In the genomic region with DNA sequence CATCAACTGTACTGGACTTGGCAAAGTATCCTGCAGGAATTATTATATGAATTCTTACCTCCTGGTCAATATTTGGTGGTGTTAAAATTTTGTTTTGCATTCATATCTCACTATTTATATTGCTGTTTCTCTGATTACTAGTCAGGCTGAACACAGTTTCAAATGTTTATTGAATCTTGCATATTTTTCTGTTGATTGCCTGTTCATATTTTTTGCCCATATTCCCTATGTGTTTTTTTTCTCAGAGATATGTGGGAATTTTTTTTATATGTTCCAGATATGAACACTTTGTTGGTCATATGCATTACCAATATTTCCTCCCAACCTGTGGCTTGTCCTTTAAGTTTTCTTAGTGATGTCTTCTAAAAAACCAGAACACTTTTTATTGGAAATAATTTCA, we compare ENCODE assay signal across 37 cellular contexts.
"Had no signal": no experiment of that assay in that cellular context is flagged by ENCODE, and none has a peak within 500 bp of the region (broad histone marks: within the 10 kb centered on the region; RNA-seq: fewer than 3 reads in every experiment).

No MANE protein-coding gene starts in this region.

- H3K27me3 ChIP-seq: adrenal gland, ascending aorta, body of pancreas, brain microvascular endothelial cell, breast epithelium, cardiac muscle cell had no signal

- H3K4me1 Mint-ChIP-seq: activated naive CD4-positive, alpha-beta T cell treated with anti-CD3 and anti-CD28 coated beads, Interleukin-2, amount 10 ng/mL, durations not matched to agents 7 days and 5 days; activated T-helper 17 cell treated with anti-CD3 and anti-CD28 coated beads, Interleukin-2, amount 50 U/mL, for 72 hours; brain had no signal

- DNase-seq: activated effector memory CD4-positive, alpha-beta T cell treated with anti-CD3 and anti-CD28 coated beads, Interleukin-2, amount 50 U/mL, for 16 hours; activated effector memory CD4-positive, alpha-beta T cell treated with Interleukin-2 at 50 U/mL for 16 hours; activated gamma-delta T cell; activated gamma-delta T cell treated with Interleukin-2 at 50 U/mL for 16 hours; activated naive CD4-positive, alpha-beta T cell; activated naive CD4-positive, alpha-beta T cell treated with anti-CD3 and anti-CD28 coated beads for 36 hours; activated naive CD4-positive, alpha-beta T cell treated with anti-CD3 and anti-CD28 coated beads, Interleukin-2, amount 10 ng/mL, durations not matched to agents 7 days and 5 days; activated naive CD4-positive, alpha-beta T cell treated with anti-CD3 and anti-CD28 coated beads, Interleukin-2, amount 50 U/mL, for 16 hours; activated naive CD4-positive, alpha-beta T cell treated with Interleukin-2 at 50 U/mL for 16 hours; activated naive CD8-positive, alpha-beta T cell treated with anti-CD3 and anti-CD28 coated beads for 36 hours; activated naive CD8-positive, alpha-beta T cell treated with anti-CD3 and anti-CD28 coated beads, Interleukin-2, amount 10 ng/mL, durations not matched to agents 7 days and 5 days; activated naive CD8-positive, alpha-beta T cell treated with anti-CD3 and anti-CD28 coated beads, Interleukin-2, amount 50 U/mL, for 24 hours; activated T-cell treated with anti-CD3 and anti-CD28 coated beads, Interleukin-2, amount 50 U/mL, for 24 hours; activated T-cell treated with anti-CD3 and anti-CD28 coated beads, Interleukin-2, amount 50 U/mL, for 4 hours; activated T-cell treated with anti-CD3 and anti-CD28 coated beads, Interleukin-2, amount 50 U/mL, for 48 hours; activated T-cell treated with anti-CD3 and anti-CD28 coated beads, Interleukin-2, amount 50 U/mL, for 72 hours; adrenal gland; amniotic stem cell; amygdala; anterior cingulate cortex; aorta; body of pancreas; brain microvascular endothelial cell; caudate nucleus; central memory CD4-positive, alpha-beta T cell; cerebellar nuclear complex had no signal

- ATAC-seq: activated naive CD4-positive, alpha-beta T cell treated with anti-CD3 and anti-CD28 coated beads, Interleukin-2, amount 50 U/mL, for 72 hours; activated naive CD8-positive, alpha-beta T cell treated with anti-CD3 and anti-CD28 coated beads, Interleukin-2, amount 50 U/mL, for 24 hours; activated T-cell treated with anti-CD3 and anti-CD28 coated beads, Interleukin-2, amount 50 U/mL, for 4 hours; activated T-cell treated with anti-CD3 and anti-CD28 coated beads, Interleukin-2, amount 50 U/mL, for 72 hours; activated T-helper 17 cell treated with anti-CD3 and anti-CD28 coated beads, Interleukin-2, amount 50 U/mL, for 72 hours; body of pancreas had no signal

- H3K4me3 Mint-ChIP-seq: activated naive CD4-positive, alpha-beta T cell treated with anti-CD3 and anti-CD28 coated beads for 36 hours; activated naive CD4-positive, alpha-beta T cell treated with anti-CD3 and anti-CD28 coated beads, Interleukin-2, amount 10 ng/mL, durations not matched to agents 7 days and 5 days; activated naive CD4-positive, alpha-beta T cell treated with anti-CD3 and anti-CD28 coated beads, Interleukin-2, amount 50 U/mL, for 24 hours; activated naive CD8-positive, alpha-beta T cell; activated naive CD8-positive, alpha-beta T cell treated with anti-CD3 and anti-CD28 coated beads for 36 hours; activated naive CD8-positive, alpha-beta T cell treated with anti-CD3 and anti-CD28 coated beads, Interleukin-2, amount 10 ng/mL, durations not matched to agents 7 days and 5 days; activated naive CD8-positive, alpha-beta T cell treated with anti-CD3 and anti-CD28 coated beads, Interleukin-2, amount 50 U/mL, for 24 hours; activated T-cell treated with anti-CD3 and anti-CD28 coated beads, Interleukin-2, amount 50 U/mL, for 24 hours; activated T-cell treated with anti-CD3 and anti-CD28 coated beads, Interleukin-2, amount 50 U/mL, for 4 hours; activated T-cell treated with anti-CD3 and anti-CD28 coated beads, Interleukin-2, amount 50 U/mL, for 72 hours; activated T-helper 1 cell treated with anti-CD3 and anti-CD28 coated beads, Interleukin-12 subunit alpha, Interleukin-12 subunit beta, Interleukin-2, Interleukin-4 antibody, amounts not matched to agents 30 ng/mL and 10 ng/mL and 1 ng/mL, durations not matched to agents 14 hours and 24 hours and 36 hours; activated T-helper 17 cell treated with anti-CD3 and anti-CD28 coated beads, Interleukin-2, amount 50 U/mL, for 72 hours; brain; central memory CD8-positive, alpha-beta T cell had no signal

- H3K27ac Mint-ChIP-seq: activated naive CD4-positive, alpha-beta T cell treated with anti-CD3 and anti-CD28 coated beads for 36 hours; activated naive CD4-positive, alpha-beta T cell treated with anti-CD3 and anti-CD28 coated beads, Interleukin-2, amount 10 ng/mL, durations not matched to agents 7 days and 5 days; activated naive CD4-positive, alpha-beta T cell treated with anti-CD3 and anti-CD28 coated beads, Interleukin-2, amount 50 U/mL, for 24 hours; activated naive CD4-positive, alpha-beta T cell treated with anti-CD3 and anti-CD28 coated beads, Interleukin-2, amount 50 U/mL, for 72 hours; activated naive CD8-positive, alpha-beta T cell; activated naive CD8-positive, alpha-beta T cell treated with anti-CD3 and anti-CD28 coated beads for 36 hours; activated naive CD8-positive, alpha-beta T cell treated with anti-CD3 and anti-CD28 coated beads, Interleukin-2, amount 10 ng/mL, durations not matched to agents 7 days and 5 days; activated naive CD8-positive, alpha-beta T cell treated with anti-CD3 and anti-CD28 coated beads, Interleukin-2, amount 50 U/mL, for 24 hours; activated T-cell treated with anti-CD3 and anti-CD28 coated beads, Interleukin-2, amount 50 U/mL, for 24 hours; activated T-cell treated with anti-CD3 and anti-CD28 coated beads, Interleukin-2, amount 50 U/mL, for 72 hours; activated T-helper 1 cell treated with anti-CD3 and anti-CD28 coated beads, Interleukin-12 subunit alpha, Interleukin-12 subunit beta, Interleukin-2, Interleukin-4 antibody, amounts not matched to agents 30 ng/mL and 10 ng/mL and 1 ng/mL, durations not matched to agents 14 hours and 24 hours and 36 hours; activated T-helper 17 cell treated with anti-CD3 and anti-CD28 coated beads, Interleukin-2, amount 50 U/mL, for 72 hours; activated T-helper 2 cell treated with anti-CD3 and anti-CD28 coated beads, Interferon-gamma antibody, Interleukin-2, Interleukin-4, amounts not matched to agents 10 μg/mL and 5 μg/mL and 100 μg/mL, durations not matched to agents 14 hours and 24 hours and 36 hours; brain had no signal

- H3K36me3 ChIP-seq: adrenal gland, ascending aorta, brain microvascular endothelial cell, breast epithelium, cardiac muscle cell had no signal

- H3K27me3 Mint-ChIP-seq: activated naive CD4-positive, alpha-beta T cell treated with anti-CD3 and anti-CD28 coated beads, Interleukin-2, amount 10 ng/mL, durations not matched to agents 7 days and 5 days; activated naive CD4-positive, alpha-beta T cell treated with anti-CD3 and anti-CD28 coated beads, Interleukin-2, amount 50 U/mL, for 24 hours; activated naive CD8-positive, alpha-beta T cell; activated naive CD8-positive, alpha-beta T cell treated with anti-CD3 and anti-CD28 coated beads for 36 hours; activated naive CD8-positive, alpha-beta T cell treated with anti-CD3 and anti-CD28 coated beads, Interleukin-2, amount 10 ng/mL, durations not matched to agents 7 days and 5 days; activated naive CD8-positive, alpha-beta T cell treated with anti-CD3 and anti-CD28 coated beads, Interleukin-2, amount 50 U/mL, for 24 hours; activated T-cell treated with anti-CD3 and anti-CD28 coated beads, Interleukin-2, amount 50 U/mL, for 24 hours; activated T-helper 17 cell treated with anti-CD3 and anti-CD28 coated beads, Interleukin-2, amount 50 U/mL, for 72 hours; brain; central memory CD8-positive, alpha-beta T cell had no signal

- H3K4me3 ChIP-seq: adrenal gland, ascending aorta, body of pancreas, breast epithelium, cardiac muscle cell had no signal

- H3K9me3 Mint-ChIP-seq: activated T-cell treated with anti-CD3 and anti-CD28 coated beads, Interleukin-2, amount 50 U/mL, for 4 hours; central memory CD8-positive, alpha-beta T cell had no signal

- H3K27ac ChIP-seq: adrenal gland, ascending aorta, body of pancreas, brain microvascular endothelial cell, breast epithelium, cardiac muscle cell had no signal

- H3K9me3 ChIP-seq: adrenal gland, body of pancreas had no signal
